21 cellular contexts compared by ENCODE assay signal in the genomic region with DNA sequence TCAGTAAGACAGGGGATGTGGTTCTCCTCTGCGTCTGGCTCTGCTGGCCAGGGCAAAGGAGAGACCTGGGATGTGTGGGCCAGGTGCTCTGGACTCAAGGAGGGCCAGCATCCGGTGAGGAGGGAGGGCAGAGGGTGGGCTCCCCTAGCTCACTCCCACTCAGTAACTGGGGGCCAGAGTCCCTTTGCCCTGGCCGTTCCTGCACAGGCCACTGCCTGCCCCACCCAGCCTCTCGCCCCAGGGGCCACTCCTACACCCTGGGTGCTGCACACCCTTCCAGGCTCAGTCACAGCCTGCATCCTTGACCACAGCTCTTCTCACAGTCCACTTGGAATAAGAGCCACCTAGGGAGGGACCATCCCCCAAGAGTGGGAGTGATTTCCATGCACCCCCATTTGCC.
"Had no signal": no experiment of that assay in that cellular context is flagged by ENCODE, and none has a peak within 500 bp of the region (broad histone marks: within the 10 kb centered on the region; RNA-seq: fewer than 3 reads in every experiment).

No MANE protein-coding gene starts in this region.

- ATAC-seq: activated T-cell treated with anti-CD3 and anti-CD28 coated beads, Interleukin-2, amount 50 U/mL, for 72 hours; mucosa of descending colon; naive thymus-derived CD4-positive, alpha-beta T cell; pancreas; sciatic nerve had no signal

- H3K4me3 Mint-ChIP-seq: activated CD4-positive, alpha-beta T cell treated with anti-CD3 and anti-CD28 coated beads, Interleukin-2, amount 10 ng/mL, durations not matched to agents 7 days and 5 days; activated T-cell treated with anti-CD3 and anti-CD28 coated beads, Interleukin-2, amount 50 U/mL, for 72 hours; neural progenitor cell had no signal

- H3K4me3 ChIP-seq: adrenal gland, left ventricle myocardium inferior, mucosa of descending colon, neural progenitor cell, pancreas, thyroid gland had no signal

- H3K36me3 Mint-ChIP-seq: neural progenitor cell had no signal

- H3K27ac Mint-ChIP-seq: activated T-cell treated with anti-CD3 and anti-CD28 coated beads, Interleukin-2, amount 50 U/mL, for 72 hours; neural progenitor cell had no signal

- H3K36me3 ChIP-seq: neural progenitor cell, pancreas had no signal

- H3K9me3 Mint-ChIP-seq: activated CD4-positive, alpha-beta T cell treated with anti-CD3 and anti-CD28 coated beads, Interleukin-2, amount 10 ng/mL, durations not matched to agents 7 days and 5 days; activated T-cell treated with anti-CD3 and anti-CD28 coated beads, Interleukin-2, amount 50 U/mL, for 72 hours; naive thymus-derived CD4-positive, alpha-beta T cell; neural progenitor cell had no signal

- H3K27ac ChIP-seq: adrenal gland, left ventricle myocardium inferior, neural progenitor cell, pancreas, thyroid gland had no signal

- H3K27me3 ChIP-seq: adrenal gland, pancreas, thyroid gland had no signal

- H3K9me3 ChIP-seq: adrenal gland, mucosa of descending colon, pancreas, thyroid gland had no signal

- H3K4me1 ChIP-seq: adrenal gland had no signal

- DNase-seq: activated CD4-positive, alpha-beta T cell treated with anti-CD3 and anti-CD28 coated beads, Interleukin-2, amount 10 ng/mL, durations not matched to agents 7 days and 5 days; activated effector memory CD4-positive, alpha-beta T cell treated with anti-CD3 and anti-CD28 coated beads, Interleukin-2, amount 50 U/mL, for 16 hours; activated naive CD4-positive, alpha-beta T cell treated with anti-CD3 and anti-CD28 coated beads, Interleukin-2, amount 50 U/mL, for 16 hours; activated T-cell treated with anti-CD3 and anti-CD28 coated beads, Interleukin-2, amount 50 U/mL, for 72 hours; cerebellar nuclear complex; cortex of kidney; erythroblast; hypothalamus; islet precursor cell; left ventricle myocardium inferior; mesenchymal stem cell; mucosa of descending colon; naive thymus-derived CD4-positive, alpha-beta T cell; pancreas; stimulated activated CD4-positive, alpha-beta T cell treated with anti-CD3 and anti-CD28 coated beads, Interleukin-4, amount 100 ng/mL, for 4 hours; stimulated activated naive CD4-positive, alpha-beta T cell; T1000; thyroid gland had no signal
